In genomic region chrX:9867753-9868152, GRCh38 we compare ENCODE assay signal across 20 cellular contexts.
DNase-seq lines count a peak whose midpoint lies in the region; ATAC-seq and TF ChIP-seq lines count a peak whose summit lies in the region.
"Had no signal": no experiment of that assay in that cellular context is flagged by ENCODE, and none has a peak within 500 bp of the region (broad histone marks: within the 10 kb centered on the region; RNA-seq: fewer than 3 reads in every experiment).

No MANE protein-coding gene starts in this region.

- ATAC-seq in IMR-90 (ENCODE audit: low read depth), result peak; percentile 35; the same call in 1 of the 2 replicates
- ATAC-seq: A549 had no signal

- TF ChIP-seq POLR2A in IMR-90 (IDR thresholded peaks at IDR 0.05; ENCODE audit: low read depth, low read length), result no peak

- H2BK120ac ChIP-seq in IMR-90 (ENCODE audit: low read depth, low read length), result no peak overlapping the region

- POLR2A ChIA-PET in IMR-90 (lab: Charles Lee; ENCODE audit: unreplicated experiment), result no interaction called here
- POLR2A ChIA-PET in activated CD4-positive, alpha-beta T cell treated with anti-CD3 and anti-CD28 coated beads, Interleukin-2, amount 10 ng/mL, durations not matched to agents 7 days and 5 days (lab: Charles Lee), result no interaction called here

- H3K9me3 ChIP-seq in IMR-90 (ENCODE audit: control insufficient read depth, insufficient read depth, low read length) (peaks cover 1% of the 10 kb centered on the region; the same call in 1 of the 2 replicates), mesodermal cell (ENCODE audit: control insufficient read depth, low read length) (no peaks in the 10 kb centered on the region)
- H3K9me3 ChIP-seq: A549, Caco-2 had no signal

- no peak overlapping the region for H2AFZ ChIP-seq in IMR-90 (replicated peaks; ENCODE audit: low read length, poor library complexity)

- H3K9ac ChIP-seq in IMR-90 (ENCODE audit: low read depth, low read length), result no peak overlapping the region
- H3K9ac ChIP-seq: KMS-11 had no signal

- TF ChIP-seq CTCF in IMR-90 (conservative IDR thresholded peaks at IDR 0.05; ENCODE audit: low read depth, low read length) (no peak), type B pancreatic cell (conservative IDR thresholded peaks at IDR 0.05) (no peak)

- H3K4me3 Mint-ChIP-seq in type B pancreatic cell, result peak overlapping the region; percentile 65
- H3K4me3 Mint-ChIP-seq in activated CD4-positive, alpha-beta T cell treated with anti-CD3 and anti-CD28 coated beads, Interleukin-2, amount 10 ng/mL, durations not matched to agents 7 days and 5 days, result no peak overlapping the region
- H3K4me3 Mint-ChIP-seq: CD4-positive, alpha-beta T cell had no signal

- no TSS peak for BruUV-seq in IMR-90 (replicated peaks; lab: Mats Ljungman, UMichigan)

- dilution Hi-C loops in IMR-90 (cut with HindIII; ENCODE audit: low sequenced_read_pairs, unreplicated experiment), result no loop called here

- H3K9me1 ChIP-seq in IMR-90 (ENCODE audit: insufficient read depth, low read length), result no peaks in the 10 kb centered on the region; the same call in 1 of the 2 replicates

- no peak overlapping the region for H4K5ac ChIP-seq in IMR-90 (ENCODE audit: low read depth, low read length)

- in situ Hi-C loops in IMR-90 (cut with MboI; ENCODE audit: low sequenced_read_pairs), result no loop called here

- no peak overlapping the region for H3K18ac ChIP-seq in IMR-90 (ENCODE audit: low read depth, low read length)

- no peak for TF ChIP-seq RAD21 in IMR-90 (IDR thresholded peaks at IDR 0.05; ENCODE audit: low read length)

- H3K56ac ChIP-seq in IMR-90 (ENCODE audit: extremely low read depth, insufficient read depth, low read length), result no peak overlapping the region

- H3K9me3 Mint-ChIP-seq in type B pancreatic cell, result peaks cover 4% of the 10 kb centered on the region
- H3K9me3 Mint-ChIP-seq in activated CD4-positive, alpha-beta T cell treated with anti-CD3 and anti-CD28 coated beads, Interleukin-2, amount 10 ng/mL, durations not matched to agents 7 days and 5 days, result no peaks in the 10 kb centered on the region
- H3K9me3 Mint-ChIP-seq: CD4-positive, alpha-beta T cell had no signal

- H3K36me3 Mint-ChIP-seq in type B pancreatic cell, result peaks cover 3% of the 10 kb centered on the region
- H3K36me3 Mint-ChIP-seq in activated CD4-positive, alpha-beta T cell treated with anti-CD3 and anti-CD28 coated beads, Interleukin-2, amount 10 ng/mL, durations not matched to agents 7 days and 5 days (ENCODE audit: low read depth), result no peaks in the 10 kb centered on the region

- H2BK15ac ChIP-seq in IMR-90 (ENCODE audit: low read depth, low read length), result no peak overlapping the region

- H2AK9ac ChIP-seq in IMR-90 (replicated peaks; ENCODE audit: low read depth, low read length, poor library complexity), result no peak overlapping the region

- H3K27ac ChIP-seq in IMR-90 (ENCODE audit: insufficient read depth, low read length) (no peak overlapping the region), mesodermal cell (ENCODE audit: low read depth, low read length, severe bottlenecking) (peak overlapping the region; percentile 53)
- H3K27ac ChIP-seq: A549, KMS-11, SK-N-MC had no signal

- no peaks in the 10 kb centered on the region for H3K27me3 Mint-ChIP-seq in type B pancreatic cell
- H3K27me3 Mint-ChIP-seq in activated CD4-positive, alpha-beta T cell treated with anti-CD3 and anti-CD28 coated beads, Interleukin-2, amount 10 ng/mL, durations not matched to agents 7 days and 5 days, result peaks cover 20% of the 10 kb centered on the region

- H4K20me1 ChIP-seq in IMR-90 (ENCODE audit: insufficient read depth, low read length), result no peaks in the 10 kb centered on the region

- H3K36me3 ChIP-seq in IMR-90 (ENCODE audit: control insufficient read depth, insufficient read depth, low read length), result no peaks in the 10 kb centered on the region
- H3K36me3 ChIP-seq in mesodermal cell (ENCODE audit: control insufficient read depth, insufficient read depth, low read length), result no peaks in the 10 kb centered on the region

- H2BK5ac ChIP-seq in IMR-90 (ENCODE audit: low read depth, low read length, poor library complexity, severe bottlenecking), result no peak overlapping the region

- H3K4ac ChIP-seq in IMR-90 (ENCODE audit: low read depth, low read length), result no peak overlapping the region

- H3K23ac ChIP-seq in IMR-90 (ENCODE audit: low read depth, low read length), result no peak overlapping the region

- H3K27ac Mint-ChIP-seq in type B pancreatic cell, result peak overlapping the region; percentile 94
- H3K27ac Mint-ChIP-seq in activated CD4-positive, alpha-beta T cell treated with anti-CD3 and anti-CD28 coated beads, Interleukin-2, amount 10 ng/mL, durations not matched to agents 7 days and 5 days, result no peak overlapping the region
- H3K27ac Mint-ChIP-seq: CD4-positive, alpha-beta T cell had no signal

- H3K14ac ChIP-seq in IMR-90 (replicated peaks; ENCODE audit: low read depth, low read length), result no peak overlapping the region

- no peaks in the 10 kb centered on the region for H3K79me1 ChIP-seq in IMR-90 (ENCODE audit: low read depth in 1 of 2, low read length in 2 of 2)

- 67% methylated on average over 3 of the region's 4 CpGs; no CpG with 5 or more reads in 1 of the 2 experiments for WGBS in IMR-90 (ENCODE audit: extremely low coverage in 2 of 2, insufficient read length in 1 of 2), 2 experiments
- 56% methylated on average over 4 of the region's 4 CpGs; no CpG with 5 or more reads in 1 of the 2 experiments for WGBS in mesodermal cell (ENCODE audit: insufficient coverage in 2 of 2), 2 experiments

- intact Hi-C loops in IMR-90 (cut with micrococcal nuclease), result no loop called here

- H3K4me1 ChIP-seq in IMR-90 (ENCODE audit: control insufficient read depth, insufficient read depth, low read length) (peaks cover 7% of the 10 kb centered on the region), mesodermal cell (ENCODE audit: control insufficient read depth, insufficient read depth, low read length, poor library complexity, severe bottlenecking) (peaks cover 20% of the 10 kb centered on the region)

- H4K91ac ChIP-seq in IMR-90 (ENCODE audit: insufficient read depth, low read depth, low read length), result no peak overlapping the region

- DNase-seq in IMR-90 (peak; percentile 62), astrocyte of the hippocampus (ENCODE audit: low read depth, low spot score) (peak; percentile 25), type B pancreatic cell (ENCODE audit: extremely low spot score, unreplicated experiment) (no peak), NCI-H2196 treated with DMSO at 0.1 percent for 48 hours (lab: John Stamatoyannopoulos, UW; ENCODE audit: unreplicated experiment) (no peak), DMS 273 (lab: John Stamatoyannopoulos, UW; ENCODE audit: unreplicated experiment) (no peak)
- no peak for DNase-seq in activated CD4-positive, alpha-beta T cell treated with anti-CD3 and anti-CD28 coated beads, Interleukin-2, amount 10 ng/mL, durations not matched to agents 7 days and 5 days
- DNase-seq: Caco-2; CD4-positive, alpha-beta T cell; GF-D8; H7; NCI-H1436; NCI-H1930; NCI-H446; NCI-H69; SHP77 had no signal

- no peak overlapping the region for H3K4me2 ChIP-seq in IMR-90 (ENCODE audit: low read depth, low read length)
- H3K4me2 ChIP-seq: A549, KMS-11 had no signal

- H3K4me1 Mint-ChIP-seq in type B pancreatic cell (ENCODE audit: unreplicated experiment), result peaks cover 21% of the 10 kb centered on the region
- H3K4me1 Mint-ChIP-seq in activated CD4-positive, alpha-beta T cell treated with anti-CD3 and anti-CD28 coated beads, Interleukin-2, amount 10 ng/mL, durations not matched to agents 7 days and 5 days, result no peaks in the 10 kb centered on the region

- peak overlapping the region in 1 of 2 experiments; percentile 9; a peak in 1 of 4 replicates for H4K8ac ChIP-seq in IMR-90 (ENCODE audit: low read depth in 2 of 2, low read length in 2 of 2)

- H3K4me3 ChIP-seq in IMR-90 (ENCODE audit: insufficient read depth, low read depth, low read length), result no peak overlapping the region
- no peak overlapping the region for H3K4me3 ChIP-seq in mesodermal cell (ENCODE audit: extremely low read depth, insufficient read depth, low read length, poor library complexity, severe bottlenecking)
- H3K4me3 ChIP-seq: A549, GM12878, SK-N-MC had no signal

- CTCF ChIA-PET in IMR-90 (lab: Yijun Ruan, JAX), result no interaction called here
- CTCF ChIA-PET in activated CD4-positive, alpha-beta T cell treated with anti-CD3 and anti-CD28 coated beads, Interleukin-2, amount 10 ng/mL, durations not matched to agents 7 days and 5 days (lab: Charles Lee), result no interaction called here

- H3K27me3 ChIP-seq in IMR-90 (ENCODE audit: control insufficient read depth, insufficient read depth, low read length), result no peaks in the 10 kb centered on the region

- no peak overlapping the region for H2BK20ac ChIP-seq in IMR-90 (ENCODE audit: low read depth, low read length)

- no peak overlapping the region for H2AK5ac ChIP-seq in IMR-90 (ENCODE audit: low read depth, low read length)

TF ChIP-seq in IMR-90, 13 proteins besides CTCF, POLR2A, EP300 and RAD21:
- TF ChIP-seq NFE2L2 (IDR thresholded peaks at IDR 0.05; ENCODE audit: low read depth, low read length), result no peak
- no peak for TF ChIP-seq ELK1 (IDR thresholded peaks at IDR 0.05; ENCODE audit: borderline replicate concordance, low read depth, low read length)
- TF ChIP-seq CHD1 (IDR thresholded peaks at IDR 0.05; ENCODE audit: low read depth, low read length), result no peak
- TF ChIP-seq CEBPB (IDR thresholded peaks at IDR 0.05; ENCODE audit: low read depth, low read length), result no peak
- TF ChIP-seq MAFK (IDR thresholded peaks at IDR 0.05; ENCODE audit: low read depth, low read length), result no peak
- TF ChIP-seq BHLHE40 (IDR thresholded peaks at IDR 0.05; ENCODE audit: low read depth, low read length), result peak; percentile 60

Comparison
In these comparisons a context has a peak if more than half of its experiments do, and no peak if none do; other contexts are left out.
1. DNase-seq: peak in IMR-90 (single experiment) and astrocyte of the hippocampus (single experiment); none in type B pancreatic cell (single experiment), activated CD4-positive, alpha-beta T cell treated with anti-CD3 and anti-CD28 coated beads, Interleukin-2, amount 10 ng/mL, durations not matched to agents 7 days and 5 days (single experiment), NCI-H2196 treated with DMSO at 0.1 percent for 48 hours (single experiment) and DMS 273 (single experiment).